ENCODE assay signal across 8 cellular contexts in genomic region chr19:2059422-2060201, GRCh38. TPM values are rescaled to one million over a fixed set of nuclear protein-coding genes. Genes with fewer than 3 reads are reported as not detected.
DNase-seq lines count a peak whose midpoint lies in the region; ATAC-seq lines count a peak whose summit lies in the region.

No MANE protein-coding gene starts in this region.

- H3K9me3 Mint-ChIP-seq in activated T-cell treated with anti-CD3 and anti-CD28 coated beads, Interleukin-2, amount 50 U/mL, for 4 hours = no peaks in the 10 kb centered on the region

- peak overlapping the region; percentile 63 for H3K9ac ChIP-seq in endocrine pancreas (ENCODE audit: control insufficient read depth, insufficient read depth, low read length)
- peak overlapping the region; percentile 89 to 93 for H3K9ac ChIP-seq in mucosa of rectum (ENCODE audit: low read depth in 1 of 2, low read length in 2 of 2)

- H3K36me3 ChIP-seq in endocrine pancreas (ENCODE audit: control insufficient read depth, insufficient read depth, low read length) = no peaks in the 10 kb centered on the region
- H3K36me3 ChIP-seq in mucosa of rectum (ENCODE audit: control insufficient read depth in 2 of 2, insufficient read depth in 2 of 2, low read length in 2 of 2) = no peaks in the 10 kb centered on the region

- H3K27me3 ChIP-seq in endocrine pancreas (ENCODE audit: control insufficient read depth, insufficient read depth, low read length) = no peaks in the 10 kb centered on the region
- no peaks in the 10 kb centered on the region for H3K27me3 ChIP-seq in mucosa of rectum (ENCODE audit: control insufficient read depth in 2 of 2, insufficient read depth in 2 of 2, low read length in 2 of 2)

- peaks cover 60% of the 10 kb centered on the region for H3K4me1 Mint-ChIP-seq in activated T-cell treated with anti-CD3 and anti-CD28 coated beads, Interleukin-2, amount 50 U/mL, for 4 hours (ENCODE audit: low read depth)

- H3K4me3 ChIP-seq in endocrine pancreas (ENCODE audit: control insufficient read depth, insufficient read depth, low read length) = no peak overlapping the region
- peak overlapping the region; percentile 31 to 78 for H3K4me3 ChIP-seq in mucosa of rectum (ENCODE audit: low read length in 2 of 2)

- no peaks in the 10 kb centered on the region for H3K9me3 ChIP-seq in endocrine pancreas (ENCODE audit: control insufficient read depth, low read length)
- no peaks in the 10 kb centered on the region for H3K9me3 ChIP-seq in mucosa of rectum (ENCODE audit: control insufficient read depth in 2 of 2, low read length in 2 of 2)

- no peaks in the 10 kb centered on the region for H3K27me3 Mint-ChIP-seq in activated T-cell treated with anti-CD3 and anti-CD28 coated beads, Interleukin-2, amount 50 U/mL, for 4 hours (ENCODE audit: low read depth)

- no peak for DNase-seq in activated T-cell treated with anti-CD3 and anti-CD28 coated beads, Interleukin-2, amount 50 U/mL, for 4 hours
- no peak for DNase-seq in activated T-cell treated with anti-CD3 and anti-CD28 coated beads, Interleukin-2, amount 50 U/mL, for 1 hour
- DNase-seq in SHP77 treated with DMSO at 0.1 percent for 48 hours (lab: John Stamatoyannopoulos, UW) = peak; percentile 25
- no peak for DNase-seq in NAMALWA (ENCODE audit: low spot score)

- H3K4me1 ChIP-seq in endocrine pancreas (ENCODE audit: control insufficient read depth, insufficient read depth, low read length) (no peaks in the 10 kb centered on the region), mucosa of rectum (ENCODE audit: control insufficient read depth in 2 of 2, insufficient read depth in 2 of 2, low read length in 2 of 2) (peaks cover 58 to 61% of the 10 kb centered on the region in 2 donors)

- H3K36me3 Mint-ChIP-seq in activated T-cell treated with anti-CD3 and anti-CD28 coated beads, Interleukin-2, amount 50 U/mL, for 4 hours (ENCODE audit: insufficient read depth) = no peaks in the 10 kb centered on the region

- ATAC-seq in activated T-cell treated with anti-CD3 and anti-CD28 coated beads, Interleukin-2, amount 50 U/mL, for 4 hours = no peak
- ATAC-seq in HG02885 (IDR thresholded peaks at IDR 0.05; ENCODE audit: poor library complexity, unreplicated experiment) = no peak
- no peak for ATAC-seq in GM21529 (IDR thresholded peaks at IDR 0.05; ENCODE audit: unreplicated experiment)

- H3K4me3 Mint-ChIP-seq in activated T-cell treated with anti-CD3 and anti-CD28 coated beads, Interleukin-2, amount 50 U/mL, for 4 hours = peak overlapping the region; percentile 89

- H3K27ac ChIP-seq in mucosa of rectum (ENCODE audit: low read depth in 2 of 2, low read length in 2 of 2) = peak overlapping the region; percentile 96 to 99

RNA-seq across cellular contexts. Expression of gene MKNK2, which starts 8.6 kb away (rescaled TPM):
- total RNA-seq in activated T-cell treated with anti-CD3 and anti-CD28 coated beads, Interleukin-2, amount 50 U/mL, for 4 hours = 100 to 1,000 TPM; 122 to 130 (median 128) TPM

RNA-seq across cellular contexts. Expression of gene MOB3A, which starts 36.5 kb away (rescaled TPM):
- total RNA-seq in activated T-cell treated with anti-CD3 and anti-CD28 coated beads, Interleukin-2, amount 50 U/mL, for 4 hours = 100 to 1,000 TPM; 128 to 137 (median 137) TPM

RNA-seq across cellular contexts. Expression of gene IZUMO4, which starts 37.1 kb away (rescaled TPM):
- total RNA-seq in activated T-cell treated with anti-CD3 and anti-CD28 coated beads, Interleukin-2, amount 50 U/mL, for 4 hours = 1 to 10 TPM; 3.4 to 4.6 (median 4.2) TPM

RNA-seq across cellular contexts. Expression of gene BTBD2, which starts 44.1 kb away (rescaled TPM):
- total RNA-seq in activated T-cell treated with anti-CD3 and anti-CD28 coated beads, Interleukin-2, amount 50 U/mL, for 4 hours = 10 to 100 TPM; 12.6 to 17.2 (median 14.4) TPM
